In the genomic region with DNA sequence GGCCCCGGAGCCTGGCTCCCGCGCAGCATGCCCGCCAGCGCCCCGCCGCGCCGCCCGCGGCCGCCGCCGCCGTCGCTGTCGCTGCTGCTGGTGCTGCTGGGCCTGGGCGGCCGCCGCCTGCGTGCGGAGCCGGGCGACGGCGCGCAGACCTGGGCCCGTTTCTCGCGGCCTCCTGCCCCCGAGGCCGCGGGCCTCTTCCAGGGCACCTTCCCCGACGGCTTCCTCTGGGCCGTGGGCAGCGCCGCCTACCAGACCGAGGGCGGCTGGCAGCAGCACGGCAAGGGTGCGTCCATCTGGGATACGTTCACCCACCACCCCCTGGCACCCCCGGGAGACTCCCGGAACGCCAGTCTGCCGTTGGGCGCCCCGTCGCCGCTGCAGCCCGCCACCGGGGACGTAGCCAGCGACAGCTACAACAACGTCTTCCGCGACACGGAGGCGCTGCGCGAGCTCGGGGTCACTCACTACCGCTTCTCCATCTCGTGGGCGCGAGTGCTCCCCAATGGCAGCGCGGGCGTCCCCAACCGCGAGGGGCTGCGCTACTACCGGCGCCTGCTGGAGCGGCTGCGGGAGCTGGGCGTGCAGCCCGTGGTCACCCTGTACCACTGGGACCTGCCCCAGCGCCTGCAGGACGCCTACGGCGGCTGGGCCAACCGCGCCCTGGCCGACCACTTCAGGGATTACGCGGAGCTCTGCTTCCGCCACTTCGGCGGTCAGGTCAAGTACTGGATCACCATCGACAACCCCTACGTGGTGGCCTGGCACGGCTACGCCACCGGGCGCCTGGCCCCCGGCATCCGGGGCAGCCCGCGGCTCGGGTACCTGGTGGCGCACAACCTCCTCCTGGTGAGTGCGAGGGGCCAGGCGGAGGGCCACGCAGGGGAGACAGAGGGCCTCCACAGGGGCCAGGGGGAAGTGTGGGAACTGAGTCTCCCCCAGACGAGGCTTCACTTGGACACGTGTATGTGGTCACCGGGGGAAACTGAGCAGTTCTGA, we compare ENCODE assay signal across 8 cellular contexts. TPM values are rescaled to one million over a fixed set of nuclear protein-coding genes. Genes with fewer than 3 reads are reported as not detected.
DNase-seq lines count a peak whose midpoint lies in the region; ATAC-seq and TF ChIP-seq lines count a peak whose summit lies in the region.

A gene (plus strand): TSS at position 10 of the 996 bp plus-strand sequence. CDS start 18 bp downstream, at position 28.

- H3K9me2 ChIP-seq in GM23248 (ENCODE audit: insufficient read depth) = no peaks in the 10 kb centered on the region

- TF ChIP-seq CTCF in GM10248 (IDR thresholded peaks at IDR 0.05; ENCODE audit: control extremely low read depth, extremely low read depth, low read depth, missing control alignments) (no peak), fibroblast of lung (conservative IDR thresholded peaks at IDR 0.05 in 1 of 2, IDR thresholded peaks at IDR 0.05 in 1 of 2; ENCODE audit: low read depth in 1 of 2, low read length in 2 of 2) (no peak), RWPE1 (conservative IDR thresholded peaks at IDR 0.05; ENCODE audit: low read depth) (no peak)

- in situ Hi-C loops in GM23248 (cut with MboI) = no loop called here

- WGBS in GM23248 (ENCODE audit: low coverage in 1 of 2, low lambda C conversion rate in 2 of 2, missing lambda C conversion rate in 2 of 2), 2 experiments = 25 to 32% methylated on average over 57 to 74 of the region's 109 CpGs

- H3K4me3 ChIP-seq in GM23248 = peak within 1 kb of the TSS; percentile 17; the same call in 1 of the 2 replicates
- H3K4me3 ChIP-seq in fibroblast of lung (replicated peaks in 1 of 4; ENCODE audit: control extremely low read depth in 1 of 4, insufficient read depth in 1 of 4, low read depth in 3 of 4, low read length in 4 of 4) = peak within 1 kb of the TSS in 1 of 4 experiments; percentile 22

- peaks cover 4% of the 10 kb centered on the region for H3K36me3 Mint-ChIP-seq in T-helper 1 cell treated with Interleukin-12 subunit alpha and Interleukin-12 subunit beta and Interleukin-4 antibody, amounts not matched to agents 30 μg/mL and 1 μg/mL, for 36 hours (ENCODE audit: low read depth)
- H3K36me3 Mint-ChIP-seq in naive thymus-derived CD8-positive, alpha-beta T cell = peaks cover 0 to 3% (median 0%) of the 10 kb centered on the region in 3 donors

- H3K79me2 ChIP-seq in GM23248 (ENCODE audit: insufficient read depth) (no peaks in the 10 kb centered on the region), fibroblast of lung (ENCODE audit: control insufficient read depth, insufficient read depth, low read length) (no peaks in the 10 kb centered on the region)

- H3K9me3 ChIP-seq in GM23248 (ENCODE audit: low read depth) (no peaks in the 10 kb centered on the region), fibroblast of lung (ENCODE audit: control insufficient read depth, insufficient read depth, low read depth, low read length) (no peaks in the 10 kb centered on the region)

- no peaks in the 10 kb centered on the region for H3K9me3 Mint-ChIP-seq in T-helper 1 cell treated with Interleukin-12 subunit alpha and Interleukin-12 subunit beta and Interleukin-4 antibody, amounts not matched to agents 30 μg/mL and 1 μg/mL, for 36 hours
- H3K9me3 Mint-ChIP-seq in naive thymus-derived CD8-positive, alpha-beta T cell = no peaks in the 10 kb centered on the region

- no peaks in the 10 kb centered on the region for H3K4me1 ChIP-seq in GM23248 (ENCODE audit: insufficient read depth)
- H3K4me1 ChIP-seq in fibroblast of lung (ENCODE audit: control insufficient read depth, extremely low read depth, insufficient read depth, low read length) = no peaks in the 10 kb centered on the region

- CTCF ChIA-PET in GM10248 (lab: Yijun Ruan, JAX) = interaction anchor here (0.6 to 2.3 kb wide), 6 partner anchors 14 to 429 kb away, joined by 3 to 13 read pairs (median 4); no protein-coding TSS in a partner anchor
- CTCF ChIA-PET in RWPE1 (lab: Yijun Ruan, JAX) = interaction anchor here (0.6 to 0.9 kb wide), 2 partner anchors 510 to 987 kb away, joined by 4 to 6 read pairs; no protein-coding TSS in a partner anchor

- peak within 1 kb of the TSS; percentile 76 for H3K4me3 Mint-ChIP-seq in T-helper 1 cell treated with Interleukin-12 subunit alpha and Interleukin-12 subunit beta and Interleukin-4 antibody, amounts not matched to agents 30 μg/mL and 1 μg/mL, for 36 hours
- H3K4me3 Mint-ChIP-seq in naive thymus-derived CD8-positive, alpha-beta T cell = peak within 1 kb of the TSS; percentile 62 to 88 (median 81)

- H3K27ac Mint-ChIP-seq in T-helper 1 cell treated with Interleukin-12 subunit alpha and Interleukin-12 subunit beta and Interleukin-4 antibody, amounts not matched to agents 30 μg/mL and 1 μg/mL, for 36 hours = peak within 1 kb of the TSS; percentile 57
- H3K27ac Mint-ChIP-seq in naive thymus-derived CD8-positive, alpha-beta T cell = peak within 1 kb of the TSS in 1 of 10 donors; percentile 59

- ATAC-seq in naive thymus-derived CD8-positive, alpha-beta T cell = peak; percentile 45 to 69
- no peak for ATAC-seq in HG02970 (IDR thresholded peaks at IDR 0.05; ENCODE audit: low FRiP score, unreplicated experiment)

- H3K27me3 ChIP-seq in GM23248 (replicated peaks; ENCODE audit: insufficient read depth) = peaks cover 68% of the 10 kb centered on the region
- peaks cover 24% of the 10 kb centered on the region for H3K27me3 ChIP-seq in fibroblast of lung (ENCODE audit: control insufficient read depth, insufficient read depth, low read length)

- H3K4me2 ChIP-seq in GM23248 (ENCODE audit: unreplicated experiment) (no peak within 1 kb of the TSS), fibroblast of lung (ENCODE audit: extremely low read depth, insufficient read depth, low read length) (no peak within 1 kb of the TSS)

- H3K27me3 Mint-ChIP-seq in T-helper 1 cell treated with Interleukin-12 subunit alpha and Interleukin-12 subunit beta and Interleukin-4 antibody, amounts not matched to agents 30 μg/mL and 1 μg/mL, for 36 hours (ENCODE audit: low read depth) = peaks cover 76% of the 10 kb centered on the region
- peaks cover 54 to 82% (median 66%) of the 10 kb centered on the region in 5 donors for H3K27me3 Mint-ChIP-seq in naive thymus-derived CD8-positive, alpha-beta T cell

- H3K27ac ChIP-seq in GM23248 (no peak within 1 kb of the TSS), fibroblast of lung (ENCODE audit: insufficient read depth, low read length) (no peak within 1 kb of the TSS), RWPE1 (no peak within 1 kb of the TSS)

- no peak within 1 kb of the TSS for H3K9ac ChIP-seq in GM23248
- no peak within 1 kb of the TSS for H3K9ac ChIP-seq in fibroblast of lung (ENCODE audit: insufficient read depth, low read length)

- DNase-seq in GM10248 (ENCODE audit: extremely low spot score) (peak; percentile 43), GM23248 (peak; percentile 34), fibroblast of lung (ENCODE audit: low read depth in 2 of 2) (peak in 1 of 2 donors; percentile 6), RWPE1 (ENCODE audit: low spot score) (no peak), NCI-H524 treated with DMSO at 0.1 percent for 48 hours (lab: John Stamatoyannopoulos, UW) (no peak)
- DNase-seq in naive thymus-derived CD8-positive, alpha-beta T cell = peak in 5 of 10 donors; percentile 9 to 60 (median 24)

- H4K20me1 ChIP-seq in GM23248 (ENCODE audit: insufficient read depth) (no peaks in the 10 kb centered on the region), fibroblast of lung (ENCODE audit: control insufficient read depth, extremely low read depth, insufficient read depth, low read length) (no peaks in the 10 kb centered on the region)

- no peaks in the 10 kb centered on the region for H3F3A ChIP-seq in GM23248 (ENCODE audit: insufficient read depth)

- no peaks in the 10 kb centered on the region for H3K36me3 ChIP-seq in GM23248 (ENCODE audit: low read depth)
- H3K36me3 ChIP-seq in fibroblast of lung (ENCODE audit: control insufficient read depth, insufficient read depth, low read length) = no peaks in the 10 kb centered on the region

- peaks cover 13% of the 10 kb centered on the region for H3K4me1 Mint-ChIP-seq in T-helper 1 cell treated with Interleukin-12 subunit alpha and Interleukin-12 subunit beta and Interleukin-4 antibody, amounts not matched to agents 30 μg/mL and 1 μg/mL, for 36 hours (ENCODE audit: low read depth)
- peaks cover 10 to 21% (median 14%) of the 10 kb centered on the region in 4 donors for H3K4me1 Mint-ChIP-seq in naive thymus-derived CD8-positive, alpha-beta T cell

- H2AFZ ChIP-seq in GM23248 (no peak within 1 kb of the TSS), fibroblast of lung (ENCODE audit: low read length) (peak within 1 kb of the TSS; percentile 12)

- POLR2A ChIA-PET in GM10248 (lab: Yijun Ruan, JAX) = interaction anchor here (1.4 kb wide), 1 partner anchor 526 kb away, joined by 3 read pairs; no protein-coding TSS in a partner anchor
- POLR2A ChIA-PET in naive thymus-derived CD8-positive, alpha-beta T cell (lab: Charles Lee) = interaction anchor here (0.6 to 1.4 kb wide), 2 partner anchors 221 to 429 kb away, joined by 4 to 5 read pairs; no protein-coding TSS in a partner anchor
- POLR2A ChIA-PET in RWPE1 (lab: Yijun Ruan, JAX; ENCODE audit: low non-redundant PET) = no interaction called here

RNA-seq across cellular contexts. Expression of the gene that starts here (rescaled TPM):
- total RNA-seq in GM23248 (2014; rRNA removed; shearing (Covaris generic)) = 0.22 and 0.25 TPM in 2 replicates
- 0.04 TPM in 1 of 2 replicates, not detected in the other for polyA plus RNA-seq in GM23248 (2016; fragmentation: Nextera tagmentation; extraction: Ambion mirVana)
- total RNA-seq in fibroblast of lung = under 0.01 and 0.17 TPM in 2 replicates
- polyA plus RNA-seq in fibroblast of lung = 0.03 TPM in 1 of 2 replicates, not detected in the other
- polyA plus RNA-seq in fibroblast of lung (2012) = not detected in 2 replicates
- not detected in 2 replicates for polyA minus RNA-seq in fibroblast of lung (ENCODE audit: low replicate concordance)
- under 1 TPM; 0.25 to 0.29 TPM for total RNA-seq in naive thymus-derived CD8-positive, alpha-beta T cell
- not detected for polyA plus RNA-seq in naive thymus-derived CD8-positive, alpha-beta T cell

Comparison
In these comparisons a context has a peak if more than half of its experiments do, and no peak if none do; other contexts are left out.
1. Peak in DNase-seq and H3K4me3 ChIP-seq in GM23248; RNA of the gene not detected or under 1 TPM.
2. Peak in ATAC-seq in naive thymus-derived CD8-positive, alpha-beta T cell; RNA of the gene not detected or under 1 TPM.